18 cellular contexts compared by ENCODE assay signal in genomic region chr21:44449473-44450363, GRCh38. TPM values are rescaled to one million over a fixed set of nuclear protein-coding genes. Genes with fewer than 3 reads are reported as not detected.
DNase-seq lines count a peak whose midpoint lies in the region; ATAC-seq and TF ChIP-seq lines count a peak whose summit lies in the region.
"Had no signal": no experiment of that assay in that cellular context is flagged by ENCODE, and none has a peak within 500 bp of the region (broad histone marks: within the 10 kb centered on the region; RNA-seq: fewer than 3 reads in every experiment).

No MANE protein-coding gene starts in this region.

- H3K27me3 ChIP-seq in right cardiac atrium (ENCODE audit: control insufficient read depth, insufficient read depth) (no peaks in the 10 kb centered on the region), left ventricle myocardium inferior (ENCODE audit: low read depth) (peaks cover 42% of the 10 kb centered on the region)
- H3K27me3 ChIP-seq: Peyer's patch, testis had no signal

- POLR2A ChIA-PET in activated B cell treated with CpG ODN at 0.5 μM for 24 hours (lab: Charles Lee) = no interaction called here

- peaks cover 7% of the 10 kb centered on the region for H3K9me3 Mint-ChIP-seq in activated B cell treated with CpG ODN at 0.5 μM for 24 hours
- H3K9me3 Mint-ChIP-seq in natural killer cell = peaks cover 0 to 8% of the 10 kb centered on the region in 2 donors

- no peak overlapping the region for H3K27ac Mint-ChIP-seq in activated B cell treated with CpG ODN at 0.5 μM for 24 hours
- no peak overlapping the region for H3K27ac Mint-ChIP-seq in natural killer cell
- H3K27ac Mint-ChIP-seq: activated CD4-positive, alpha-beta T cell treated with anti-CD3 and anti-CD28 coated beads, Interleukin-2, amount 10 ng/mL, durations not matched to agents 24 days and 14 days; naive thymus-derived CD8-positive, alpha-beta T cell; T-helper 17 cell had no signal

- intact Hi-C loops in right cardiac atrium (cut with DNase I) (no loop called here), left ventricle myocardium inferior (cut with micrococcal nuclease) (no loop called here), activated B cell treated with CpG ODN at 0.5 μM for 24 hours (cut with micrococcal nuclease) (loop anchor here (10.0 kb wide), 1 partner anchor 145 kb away; the partner anchor contains the start of gene PFKL), natural killer cell (cut with micrococcal nuclease) (no loop called here)

- no peak overlapping the region for H3K27ac ChIP-seq in right cardiac atrium (ENCODE audit: low read length)
- H3K27ac ChIP-seq in left ventricle myocardium inferior (replicated peaks) = no peak overlapping the region
- H3K27ac ChIP-seq: Peyer's patch, testis had no signal

- H3K4me3 ChIP-seq in right cardiac atrium (ENCODE audit: low read length) = no peak overlapping the region
- H3K4me3 ChIP-seq in left ventricle myocardium inferior = no peak overlapping the region
- H3K4me3 ChIP-seq: BLaER1 treated with 17β-estradiol and CSF1 and Interleukin-3, amounts not matched to agents 10 nM and 100 nM; Peyer's patch; testis had no signal

- H3K4me1 ChIP-seq in right cardiac atrium (ENCODE audit: control insufficient read depth, insufficient read depth, low read length) = no peaks in the 10 kb centered on the region
- H3K4me1 ChIP-seq in left ventricle myocardium inferior = no peaks in the 10 kb centered on the region
- H3K4me1 ChIP-seq: Peyer's patch, testis had no signal

- WGBS in right cardiac atrium = 61% methylated on average over 28 of the region's 28 CpGs

- H3K27me3 Mint-ChIP-seq in activated B cell treated with CpG ODN at 0.5 μM for 24 hours (peaks cover 17% of the 10 kb centered on the region), natural killer cell (ENCODE audit: low read depth in 2 of 2) (peaks cover 25 to 38% of the 10 kb centered on the region in 2 donors)

- ATAC-seq in right cardiac atrium = peak; percentile 16 to 45
- no peak for ATAC-seq in activated B cell treated with CpG ODN at 0.5 μM for 24 hours (ENCODE audit: low read depth)
- ATAC-seq in natural killer cell = no peak
- no peak for ATAC-seq in HG03108 (IDR thresholded peaks at IDR 0.05; ENCODE audit: unreplicated experiment)
- ATAC-seq in HG03378 (IDR thresholded peaks at IDR 0.05; ENCODE audit: unreplicated experiment) = no peak
- ATAC-seq in GM21423 (IDR thresholded peaks at IDR 0.05; ENCODE audit: unreplicated experiment) = no peak
- ATAC-seq: naive thymus-derived CD8-positive, alpha-beta T cell; T-helper 17 cell had no signal

- TF ChIP-seq CTCF in left ventricle myocardium inferior (IDR thresholded peaks at IDR 0.05; ENCODE audit: borderline replicate concordance) = no peak
- TF ChIP-seq CTCF in activated B cell treated with CpG ODN at 0.5 μM for 24 hours (IDR thresholded peaks at IDR 0.05) = no peak
- no peak for TF ChIP-seq CTCF in natural killer cell (IDR thresholded peaks at IDR 0.05)

- H3K9me3 ChIP-seq in right cardiac atrium (ENCODE audit: control insufficient read depth, low read length) (no peaks in the 10 kb centered on the region), left ventricle myocardium inferior (replicated peaks) (peaks cover 20% of the 10 kb centered on the region)
- H3K9me3 ChIP-seq: Peyer's patch, testis had no signal

- H3K4me1 Mint-ChIP-seq in activated B cell treated with CpG ODN at 0.5 μM for 24 hours (peaks cover 2% of the 10 kb centered on the region), natural killer cell (peaks cover 0 to 10% of the 10 kb centered on the region in 2 donors)
- H3K4me1 Mint-ChIP-seq: activated CD4-positive, alpha-beta T cell treated with anti-CD3 and anti-CD28 coated beads, Interleukin-2, amount 10 ng/mL, durations not matched to agents 24 days and 14 days; T-helper 17 cell had no signal

- CTCF ChIA-PET in activated B cell treated with CpG ODN at 0.5 μM for 24 hours (lab: Charles Lee) = no interaction called here

- peak in 1 of 3 donors; percentile 34 for DNase-seq in right cardiac atrium
- DNase-seq in left ventricle myocardium inferior = no peak
- DNase-seq in activated B cell treated with CpG ODN at 0.5 μM for 24 hours = peak; percentile 5
- DNase-seq in natural killer cell = peak; percentile 5
- no peak for DNase-seq in RKO (ENCODE audit: low spot score)
- DNase-seq: activated CD4-positive, alpha-beta T cell treated with anti-CD3 and anti-CD28 coated beads, Interleukin-2, amount 10 ng/mL, durations not matched to agents 24 days and 14 days; cerebellar nuclear complex; foreskin fibroblast; NCI-H1694; NCI-H446; T-helper 17 cell; testis had no signal

- H3K36me3 Mint-ChIP-seq in activated B cell treated with CpG ODN at 0.5 μM for 24 hours (ENCODE audit: low read depth) (no peaks in the 10 kb centered on the region), natural killer cell (no peaks in the 10 kb centered on the region)
- H3K36me3 Mint-ChIP-seq: naive thymus-derived CD8-positive, alpha-beta T cell had no signal

- H3K36me3 ChIP-seq in left ventricle myocardium inferior = no peaks in the 10 kb centered on the region
- H3K36me3 ChIP-seq: Peyer's patch had no signal

- H3K4me3 Mint-ChIP-seq in activated B cell treated with CpG ODN at 0.5 μM for 24 hours = no peak overlapping the region
- H3K4me3 Mint-ChIP-seq in natural killer cell = no peak overlapping the region
- H3K4me3 Mint-ChIP-seq: activated CD4-positive, alpha-beta T cell treated with anti-CD3 and anti-CD28 coated beads, Interleukin-2, amount 10 ng/mL, durations not matched to agents 24 days and 14 days; naive thymus-derived CD8-positive, alpha-beta T cell; T-helper 17 cell had no signal

RNA-seq across cellular contexts. Expression of gene LRRC3, which starts 5.6 kb away (rescaled TPM):
- total RNA-seq in right cardiac atrium (1 to 10 TPM in 3 of 4 donors, under 1 TPM in 1; 0.89 to 1.1 (median 1.0) TPM), left ventricle myocardium inferior (1.8 TPM), activated B cell treated with CpG ODN at 0.5 μM for 24 hours (0.91 and 1.00 TPM in 2 replicates), natural killer cell (under 1 TPM; 0.36 to 0.50 (median 0.38) TPM)
- polyA plus RNA-seq in right cardiac atrium = 0.93 TPM

Comparison
In these comparisons a context has a peak if more than half of its experiments do, and no peak if none do; other contexts are left out.
1. ATAC-seq: peak in right cardiac atrium (2 of 2); none in activated B cell treated with CpG ODN at 0.5 μM for 24 hours (single experiment), natural killer cell (0 of 3), HG03108 (single experiment), HG03378 (single experiment) and GM21423 (single experiment).
2. DNase-seq: peak in activated B cell treated with CpG ODN at 0.5 μM for 24 hours (single experiment) and natural killer cell (single experiment); none in left ventricle myocardium inferior (single experiment) and RKO (single experiment).